In genomic region chr21:41766883-41767605, GRCh38 we compare ENCODE assay signal across 8 cellular contexts. TPM values are rescaled to one million over a fixed set of nuclear protein-coding genes. Genes with fewer than 3 reads are reported as not detected.
DNase-seq lines count a peak whose midpoint lies in the region; ATAC-seq and TF ChIP-seq lines count a peak whose summit lies in the region.

Gene RIPK4, minus strand, starts transcription at chr21:41767052. Its CDS starts 11 bp downstream, at chr21:41767041.

- H3K4me3 ChIP-seq in left lung: peak within 1 kb of the TSS; percentile 44 to 52

- CTCF ChIA-PET in MCF 10A (lab: Yijun Ruan, JAX): interaction anchor here (0.6 to 12.0 kb wide), 6 partner anchors 10 to 485 kb away, joined by 3 to 163 read pairs (median 4); no protein-coding TSS in a partner anchor

- H3K27ac Mint-ChIP-seq in MCF 10A (ENCODE audit: low read depth, unreplicated experiment): peak within 1 kb of the TSS; percentile 87

- TF ChIP-seq CTCF in MCF 10A (IDR thresholded peaks at IDR 0.05; ENCODE audit: unreplicated experiment): no peak
- no peak for TF ChIP-seq CTCF in left lung (IDR thresholded peaks at IDR 0.05)

- peak within 1 kb of the TSS; percentile 41 for H3K27ac ChIP-seq in KOPT-K1 (ENCODE audit: low read depth, low read length, poor library complexity, severe bottlenecking)
- peak within 1 kb of the TSS; percentile 51 to 64 for H3K27ac ChIP-seq in left lung

- peak; percentile 69 for DNase-seq in ELF-1 (ENCODE audit: low read depth, low spot score)
- peak; percentile 18 for DNase-seq in T-helper 22 cell (ENCODE audit: low read depth)
- peak; percentile 87 for DNase-seq in MCF 10A (ENCODE audit: unreplicated experiment)
- DNase-seq in left lung: peak; percentile 73 to 87
- DNase-seq in stimulated activated CD8-positive, alpha-beta memory T cell treated with anti-CD3 and anti-CD28 coated beads, Interleukin-12 subunit alpha, Interleukin-12 subunit beta, amount 100 ng/mL, for 24 hours (ENCODE audit: extremely low read depth): peak; percentile 31
- no peak for DNase-seq in cerebellar nuclear complex (lab: John Stamatoyannopoulos, UW)

- H3K4me3 Mint-ChIP-seq in MCF 10A (ENCODE audit: unreplicated experiment): peak within 1 kb of the TSS; percentile 87

- H3K4me1 ChIP-seq in left lung: peaks cover 19 to 48% of the 10 kb centered on the region in 2 donors

- BruUV-seq in MCF 10A (replicated peaks; lab: Mats Ljungman, UMichigan): TSS peak; percentile 67

- H3K9me3 Mint-ChIP-seq in MCF 10A (ENCODE audit: unreplicated experiment): no peaks in the 10 kb centered on the region

- H3K9me3 ChIP-seq in KOPT-K1 (ENCODE audit: insufficient read depth, low read length, poor library complexity, severe bottlenecking) (no peaks in the 10 kb centered on the region), left lung (no peaks in the 10 kb centered on the region)

- H3K4me1 Mint-ChIP-seq in MCF 10A (ENCODE audit: insufficient read depth, unreplicated experiment): peaks cover 36% of the 10 kb centered on the region

- peaks cover 48% of the 10 kb centered on the region for H3K36me3 Mint-ChIP-seq in MCF 10A (ENCODE audit: insufficient read depth, unreplicated experiment)

- H3K36me3 ChIP-seq in KOPT-K1 (ENCODE audit: insufficient read depth, low read length): no peaks in the 10 kb centered on the region
- no peaks in the 10 kb centered on the region for H3K36me3 ChIP-seq in left lung

- POLR2A ChIA-PET in MCF 10A (lab: Yijun Ruan, JAX): interaction anchor here (0.6 to 12.7 kb wide), 20 partner anchors 8 to 152 kb away, joined by 3 to 238 read pairs (median 10); no protein-coding TSS in a partner anchor

- peaks cover 50 to 97% of the 10 kb centered on the region in 2 donors for H3K27me3 ChIP-seq in left lung

- no peaks in the 10 kb centered on the region for H3K27me3 Mint-ChIP-seq in MCF 10A (ENCODE audit: insufficient read depth, unreplicated experiment)

- intact Hi-C loops in MCF 10A (cut with micrococcal nuclease): loop anchor here (2.0 to 10.0 kb wide), 2 partner anchors 88 to 602 kb away; partner anchors contain the start of gene BACE2
- intact Hi-C loops in left lung (cut with DNase I): no loop called here

- ATAC-seq in left lung (peak; percentile 84), GM18519 (IDR thresholded peaks at IDR 0.05; ENCODE audit: low FRiP score, unreplicated experiment) (no peak)

RNA-seq across cellular contexts. Expression of gene RIPK4, which starts in this region (rescaled TPM):
- total RNA-seq in MCF 10A (2022) (14.0 and 22.3 TPM in 2 replicates), left lung (10 to 100 TPM in 1 of 2 donors, 1 to 10 TPM in 1; 5.8 to 10.5 TPM)

Comparison
In these comparisons a context has a peak if more than half of its experiments do, and no peak if none do; other contexts are left out.
1. DNase-seq: peak in ELF-1 (single experiment), T-helper 22 cell (single experiment), MCF 10A (single experiment), left lung (2 of 2) and stimulated activated CD8-positive, alpha-beta memory T cell treated with anti-CD3 and anti-CD28 coated beads, Interleukin-12 subunit alpha, Interleukin-12 subunit beta, amount 100 ng/mL, for 24 hours (single experiment); none in cerebellar nuclear complex (0 of 2).